ENCODE assay signal across 12 cellular contexts in genomic region chr7:42611961-42612360, GRCh38.
DNase-seq lines count a peak whose midpoint lies in the region; ATAC-seq and TF ChIP-seq lines count a peak whose summit lies in the region.
"Had no signal": no experiment of that assay in that cellular context is flagged by ENCODE, and none has a peak within 500 bp of the region (broad histone marks: within the 10 kb centered on the region; RNA-seq: fewer than 3 reads in every experiment).

No MANE protein-coding gene starts in this region.

- no peaks in the 10 kb centered on the region for H4K20me1 ChIP-seq in KMS-11 (ENCODE audit: insufficient read depth)

- H3K27me3 Mint-ChIP-seq in nephron progenitor cell (ENCODE audit: low read depth, poor library complexity) = peaks cover 2% of the 10 kb centered on the region
- peaks cover 4 to 8% of the 10 kb centered on the region in 2 donors for H3K27me3 Mint-ChIP-seq in stimulated activated naive B cell treated with anti-CD40 and anti-IgM and Interleukin-4, amounts not matched to agents 10 μg/mL and 1 μg/mL and 100 μg/mL, for 72 hours

- no peaks in the 10 kb centered on the region for H3K9me3 ChIP-seq in adipocyte (ENCODE audit: control insufficient read depth, low read length)
- H3K9me3 ChIP-seq in left ventricle myocardium inferior (replicated peaks) = no peaks in the 10 kb centered on the region
- H3K9me3 ChIP-seq: HAP-1 had no signal

- H3K4me3 ChIP-seq in KMS-11 (IDR thresholded peaks at IDR 0.05; ENCODE audit: insufficient read depth, low read depth, low read length) (no peak overlapping the region), adipocyte (ENCODE audit: low read length) (no peak overlapping the region), left ventricle myocardium inferior (no peak overlapping the region)
- H3K4me3 ChIP-seq: HAP-1, PC-9 had no signal

- H3K4me2 ChIP-seq in KMS-11 = 0 out of 2 replicates have a peak overlapping the region, but pooled peaks have one; percentile 12
- H3K4me2 ChIP-seq: PC-9 had no signal

- ATAC-seq in stimulated activated naive B cell treated with anti-CD40 and anti-IgM and Interleukin-4, amounts not matched to agents 10 μg/mL and 1 μg/mL and 100 μg/mL, for 72 hours (replicated peaks) = no peak
- ATAC-seq: Right ventricle myocardium inferior had no signal

- H2AFZ ChIP-seq in KMS-11 (ENCODE audit: low read depth) = peak overlapping the region; percentile 20; the same call in 1 of the 2 replicates
- H2AFZ ChIP-seq: PC-9 had no signal

- H3K4me1 Mint-ChIP-seq in nephron progenitor cell = peaks cover 21% of the 10 kb centered on the region
- H3K4me1 Mint-ChIP-seq in stimulated activated naive B cell treated with anti-CD40 and anti-IgM and Interleukin-4, amounts not matched to agents 10 μg/mL and 1 μg/mL and 100 μg/mL, for 72 hours = no peaks in the 10 kb centered on the region

- peaks cover 6% of the 10 kb centered on the region for H3K9me3 Mint-ChIP-seq in nephron progenitor cell
- no peaks in the 10 kb centered on the region for H3K9me3 Mint-ChIP-seq in stimulated activated naive B cell treated with anti-CD40 and anti-IgM and Interleukin-4, amounts not matched to agents 10 μg/mL and 1 μg/mL and 100 μg/mL, for 72 hours

- intact Hi-C loops in left ventricle myocardium inferior (cut with micrococcal nuclease) = no loop called here

- H3K27me3 ChIP-seq in KMS-11 (ENCODE audit: insufficient read depth, low read depth) = no peaks in the 10 kb centered on the region
- peaks cover 16% of the 10 kb centered on the region for H3K27me3 ChIP-seq in adipocyte (replicated peaks; ENCODE audit: control insufficient read depth, insufficient read depth, low read length)
- H3K27me3 ChIP-seq in left ventricle myocardium inferior (ENCODE audit: low read depth) = no peaks in the 10 kb centered on the region

- H3K36me3 ChIP-seq in KMS-11 (ENCODE audit: insufficient read depth) (no peaks in the 10 kb centered on the region), adipocyte (ENCODE audit: control insufficient read depth, insufficient read depth, low read length, severe bottlenecking) (no peaks in the 10 kb centered on the region), left ventricle myocardium inferior (no peaks in the 10 kb centered on the region)
- H3K36me3 ChIP-seq: HAP-1 had no signal

- H3K27ac Mint-ChIP-seq in nephron progenitor cell = no peak overlapping the region
- H3K27ac Mint-ChIP-seq in stimulated activated naive B cell treated with anti-CD40 and anti-IgM and Interleukin-4, amounts not matched to agents 10 μg/mL and 1 μg/mL and 100 μg/mL, for 72 hours = no peak overlapping the region

- H3K9ac ChIP-seq in KMS-11 (no peak overlapping the region), adipocyte (ENCODE audit: low read length) (no peak overlapping the region)

- H3K79me2 ChIP-seq in KMS-11 (ENCODE audit: insufficient read depth, low read depth) = no peaks in the 10 kb centered on the region

- H3K4me1 ChIP-seq in KMS-11 (ENCODE audit: low read depth, poor library complexity, severe bottlenecking) (peaks cover 26% of the 10 kb centered on the region), adipocyte (ENCODE audit: control insufficient read depth, insufficient read depth, low read length) (peaks cover under 1% of the 10 kb centered on the region), left ventricle myocardium inferior (no peaks in the 10 kb centered on the region)
- H3K4me1 ChIP-seq: HAP-1 had no signal

- H3K4me3 Mint-ChIP-seq in nephron progenitor cell = no peak overlapping the region
- H3K4me3 Mint-ChIP-seq in stimulated activated naive B cell treated with anti-CD40 and anti-IgM and Interleukin-4, amounts not matched to agents 10 μg/mL and 1 μg/mL and 100 μg/mL, for 72 hours = no peak overlapping the region

- no peak overlapping the region; the same call in 1 of the 2 replicates for H3K27ac ChIP-seq in KMS-11
- no peak overlapping the region for H3K27ac ChIP-seq in left ventricle myocardium inferior (replicated peaks)
- H3K27ac ChIP-seq: PC-9 had no signal

- peaks cover 3% of the 10 kb centered on the region for H3K36me3 Mint-ChIP-seq in nephron progenitor cell (ENCODE audit: low read depth)
- H3K36me3 Mint-ChIP-seq in stimulated activated naive B cell treated with anti-CD40 and anti-IgM and Interleukin-4, amounts not matched to agents 10 μg/mL and 1 μg/mL and 100 μg/mL, for 72 hours = no peaks in the 10 kb centered on the region

- peak; percentile 15 for DNase-seq in adipocyte (ENCODE audit: low read depth)
- peak; percentile 18 for DNase-seq in nephron progenitor cell
- no peak for DNase-seq in NCI-H2081 treated with DMSO at 0.1 percent for 48 hours (lab: John Stamatoyannopoulos, UW)
- no peak for DNase-seq in NCI-H187 treated with DMSO at 0.1 percent for 48 hours (lab: John Stamatoyannopoulos, UW)
- DNase-seq in stimulated activated naive B cell treated with anti-CD40 and anti-IgM and Interleukin-4, amounts not matched to agents 10 μg/mL and 1 μg/mL and 100 μg/mL, for 72 hours = no peak
- no peak for DNase-seq in left ventricle myocardium inferior
- DNase-seq: C1 segment of cervical spinal cord, NCI-H1048, PC-9 had no signal

- no peak for TF ChIP-seq CTCF in KMS-11 (conservative IDR thresholded peaks at IDR 0.05; ENCODE audit: low read depth, low read length)
- TF ChIP-seq CTCF in nephron progenitor cell (IDR thresholded peaks at IDR 0.05) = no peak
- TF ChIP-seq CTCF in left ventricle myocardium inferior (IDR thresholded peaks at IDR 0.05; ENCODE audit: borderline replicate concordance) = no peak

Comparison
In these comparisons a context has a peak if more than half of its experiments do, and no peak if none do; other contexts are left out.
1. DNase-seq: peak in adipocyte (single experiment) and nephron progenitor cell (single experiment); none in NCI-H2081 treated with DMSO at 0.1 percent for 48 hours (single experiment), NCI-H187 treated with DMSO at 0.1 percent for 48 hours (single experiment), stimulated activated naive B cell treated with anti-CD40 and anti-IgM and Interleukin-4, amounts not matched to agents 10 μg/mL and 1 μg/mL and 100 μg/mL, for 72 hours (single experiment) and left ventricle myocardium inferior (single experiment).